Comparison of ENCODE assay signal across 18 cellular contexts in genomic region chr1:97200627-97201026, GRCh38.
"Had no signal": no experiment of that assay in that cellular context is flagged by ENCODE, and none has a peak within 500 bp of the region (broad histone marks: within the 10 kb centered on the region; RNA-seq: fewer than 3 reads in every experiment).

No MANE protein-coding gene starts in this region.

- DNase-seq: activated B cell treated with CpG ODN at 0.5 μM for 24 hours; activated CD4-positive, alpha-beta T cell treated with anti-CD3 and anti-CD28 coated beads for 48 hours; activated CD8-positive, alpha-beta T cell treated with anti-CD3 and anti-CD28 coated beads, Interleukin-2, amount 10 ng/mL, durations not matched to agents 7 days and 5 days; activated naive CD4-positive, alpha-beta T cell treated with anti-CD3 and anti-CD28 coated beads for 36 hours; activated T-cell treated with anti-CD3 and anti-CD28 coated beads, Interleukin-2, amount 50 U/mL, for 24 hours; caudate nucleus; effector memory CD8-positive, alpha-beta T cell; foreskin melanocyte; glutamatergic neuron; hypothalamus; mammary epithelial cell; naive B cell; sigmoid colon; spleen; stimulated activated naive B cell treated with anti-CD40 and anti-IgM and Interleukin-4, amounts not matched to agents 10 μg/mL and 1 μg/mL and 100 μg/mL, for 72 hours; T-helper 2 cell; upper lobe of right lung had no signal

- ATAC-seq: activated CD8-positive, alpha-beta T cell treated with anti-CD3 and anti-CD28 coated beads, Interleukin-2, amount 10 ng/mL, durations not matched to agents 7 days and 5 days; effector memory CD8-positive, alpha-beta T cell; left lobe of liver; stimulated activated naive B cell treated with anti-CD40 and anti-IgM and Interleukin-4, amounts not matched to agents 10 μg/mL and 1 μg/mL and 100 μg/mL, for 72 hours; upper lobe of right lung had no signal
